Comparison of ENCODE assay signal across 8 cellular contexts in the genomic region with DNA sequence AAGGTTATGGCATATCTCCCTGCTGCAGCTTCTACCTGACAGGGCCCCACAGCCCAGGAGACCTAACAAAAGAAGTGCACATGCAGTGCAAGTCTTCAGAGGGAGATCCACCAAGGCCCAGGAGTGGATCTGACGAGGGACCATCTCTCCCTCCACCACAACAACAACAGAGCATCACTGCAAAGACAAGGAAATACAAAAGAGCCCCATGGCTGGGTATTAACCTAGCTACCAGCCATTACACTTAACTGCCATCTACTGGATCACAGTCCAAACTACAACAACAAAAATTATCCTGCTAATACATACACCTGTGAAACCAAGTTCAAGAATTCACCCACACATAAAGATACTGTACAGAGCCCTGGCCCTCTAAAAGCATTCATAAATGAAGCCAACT.
DNase-seq lines count a peak whose midpoint lies in the region; ATAC-seq and TF ChIP-seq lines count a peak whose summit lies in the region.

No MANE protein-coding gene starts in this region.

- CTCF ChIA-PET in GM10248 (lab: Yijun Ruan, JAX), result interaction anchor here (0.8 to 1.9 kb wide), 8 partner anchors 11 to 487 kb away, joined by 3 to 8 read pairs (median 3); no protein-coding TSS in a partner anchor
- CTCF ChIA-PET in PC-9 (lab: Charles Lee), result no interaction called here

- no peaks in the 10 kb centered on the region for H3K36me3 Mint-ChIP-seq in activated T-helper 17 cell treated with anti-CD3 and anti-CD28 coated beads, Interleukin-2, amount 50 U/mL, for 72 hours (ENCODE audit: low read depth)

- POLR2A ChIA-PET in GM10248 (lab: Yijun Ruan, JAX), result no interaction called here
- POLR2A ChIA-PET in PC-9 (lab: Charles Lee; ENCODE audit: unreplicated experiment), result no interaction called here

- no peaks in the 10 kb centered on the region for H3K36me3 ChIP-seq in PC-9 (ENCODE audit: low read depth)

- no peaks in the 10 kb centered on the region for H3K9me2 ChIP-seq in PC-9 (ENCODE audit: insufficient read depth)

- no peaks in the 10 kb centered on the region; the same call in 1 of the 2 replicates for H3K9me3 ChIP-seq in PC-9 (ENCODE audit: insufficient read depth, low read depth)

- no peaks in the 10 kb centered on the region for H3F3A ChIP-seq in PC-9 (ENCODE audit: insufficient read depth, low read depth)

- H3K27me3 ChIP-seq in PC-9 (ENCODE audit: insufficient read depth, low read depth), result no peaks in the 10 kb centered on the region

- H3K79me2 ChIP-seq in PC-9 (ENCODE audit: low read depth), result no peaks in the 10 kb centered on the region

- no TSS peak for BruUV-seq in PC-9 (replicated peaks; lab: Mats Ljungman, UMichigan)

- TF ChIP-seq CTCF in GM10248 (IDR thresholded peaks at IDR 0.05; ENCODE audit: control extremely low read depth, extremely low read depth, low read depth, missing control alignments) (peak; percentile 21), PC-9 (conservative IDR thresholded peaks at IDR 0.05) (peak; percentile 60)

- no peak overlapping the region for H3K4me3 ChIP-seq in PC-9

- no peak overlapping the region for H3K27ac ChIP-seq in PC-9

- H3K4me2 ChIP-seq in PC-9, result no peak overlapping the region

- no peak overlapping the region for H3K27ac Mint-ChIP-seq in activated T-helper 17 cell treated with anti-CD3 and anti-CD28 coated beads, Interleukin-2, amount 50 U/mL, for 72 hours

- ATAC-seq in HG02623 (IDR thresholded peaks at IDR 0.05; ENCODE audit: unreplicated experiment), result peak; percentile 44
- no peak for ATAC-seq in activated T-helper 17 cell treated with anti-CD3 and anti-CD28 coated beads, Interleukin-2, amount 50 U/mL, for 72 hours (replicated peaks)

- H3K4me3 Mint-ChIP-seq in activated T-helper 17 cell treated with anti-CD3 and anti-CD28 coated beads, Interleukin-2, amount 50 U/mL, for 72 hours, result no peak overlapping the region

- intact Hi-C loops in PC-9 (cut with micrococcal nuclease; ENCODE audit: unreplicated experiment), result no loop called here

- DNase-seq in GM10248 (ENCODE audit: extremely low spot score) (no peak), PC-9 (no peak), kidney glomerular epithelial cell (lab: John Stamatoyannopoulos, UW) (peak; percentile 31), foreskin melanocyte (no peak), NCI-H510A (lab: John Stamatoyannopoulos, UW) (no peak), GOT3 (lab: John Stamatoyannopoulos, UW) (no peak)

- no peaks in the 10 kb centered on the region for H4K20me1 ChIP-seq in PC-9 (ENCODE audit: insufficient read depth)

- H3K4me1 ChIP-seq in PC-9 (replicated peaks; ENCODE audit: insufficient read depth), result no peaks in the 10 kb centered on the region

- H3K4me1 Mint-ChIP-seq in activated T-helper 17 cell treated with anti-CD3 and anti-CD28 coated beads, Interleukin-2, amount 50 U/mL, for 72 hours, result no peaks in the 10 kb centered on the region

- no peaks in the 10 kb centered on the region for H3K27me3 Mint-ChIP-seq in activated T-helper 17 cell treated with anti-CD3 and anti-CD28 coated beads, Interleukin-2, amount 50 U/mL, for 72 hours

- no peaks in the 10 kb centered on the region for H3K9me3 Mint-ChIP-seq in activated T-helper 17 cell treated with anti-CD3 and anti-CD28 coated beads, Interleukin-2, amount 50 U/mL, for 72 hours

- H2AFZ ChIP-seq in PC-9, result no peak overlapping the region
